ENCODE assay signal across 15 cellular contexts in the genomic region with DNA sequence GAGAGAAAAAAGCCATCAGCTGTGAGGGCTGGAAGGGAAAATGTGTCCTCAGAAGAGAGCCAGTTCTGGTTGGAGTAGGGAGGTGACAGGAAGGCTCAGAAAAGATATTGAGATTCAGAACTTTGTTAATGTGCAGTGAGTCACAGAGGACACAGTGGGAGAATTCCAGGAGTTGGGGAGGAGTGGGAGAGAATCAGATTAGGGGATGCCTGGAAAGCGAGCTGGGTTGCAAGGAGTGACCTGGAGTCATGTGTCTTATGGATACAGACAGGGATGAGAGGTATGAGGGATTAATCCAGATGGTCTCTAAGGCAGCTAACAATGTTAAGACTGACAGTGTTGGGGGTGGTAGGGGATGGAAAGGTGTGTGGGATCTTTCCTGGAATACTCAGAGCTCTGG.
A peak's percentile ranks its signal among the peaks of the same experiment; 100 is the strongest.
DNase-seq lines count a peak whose midpoint lies in the region; ATAC-seq and TF ChIP-seq lines count a peak whose summit lies in the region.
"Had no signal": no experiment of that assay in that cellular context is flagged by ENCODE, and none has a peak within 500 bp of the region (broad histone marks: within the 10 kb centered on the region; RNA-seq: fewer than 3 reads in every experiment).

No MANE protein-coding gene starts in this region.

- H3K4me1 ChIP-seq in BE2C (no peaks in the 10 kb centered on the region), DND-41 (ENCODE audit: insufficient read depth, low read length) (peaks cover 35% of the 10 kb centered on the region), gastroesophageal sphincter (no peaks in the 10 kb centered on the region)

- DNase-seq in BE2C (peak; percentile 22), DND-41 (no peak), SK-N-DZ (ENCODE audit: low spot score) (peak; percentile 22), islet precursor cell (peak; percentile 52)
- DNase-seq in stimulated activated CD4-positive, alpha-beta T cell treated with anti-CD3 and anti-CD28 coated beads, Interleukin-4, amount 100 ng/mL, for 24 hours: no peak
- DNase-seq: CD4-positive, alpha-beta T cell; CD8-positive, alpha-beta memory T cell; DMS 273 treated with DMSO at 0.1 percent for 48 hours; DMS79; GF-D8; H7; HCEC 1CT had no signal

- no peak overlapping the region for H2AFZ ChIP-seq in DND-41 (ENCODE audit: low read depth, low read length)

- no peaks in the 10 kb centered on the region for H3K79me2 ChIP-seq in DND-41 (ENCODE audit: insufficient read depth, low read length)

- ATAC-seq in DND-41 (ENCODE audit: insufficient read depth, low read depth) (no peak), GM18517 (IDR thresholded peaks at IDR 0.05; ENCODE audit: unreplicated experiment) (no peak), gastroesophageal sphincter (no peak)

- no peak overlapping the region for H3K9ac ChIP-seq in DND-41 (ENCODE audit: low read depth, low read length)
- H3K9ac ChIP-seq: BLaER1 treated with 17β-estradiol and CSF1 and Interleukin-3, amounts not matched to agents 10 nM and 100 nM had no signal

- TF ChIP-seq EP300 in gastroesophageal sphincter (IDR thresholded peaks at IDR 0.05): no peak

- peak overlapping the region; percentile 34; the same call in 1 of the 2 replicates for H3K27ac ChIP-seq in DND-41 (ENCODE audit: low read length)
- H3K27ac ChIP-seq in gastroesophageal sphincter: no peak overlapping the region
- H3K27ac ChIP-seq: BLaER1 treated with 17β-estradiol and CSF1 and Interleukin-3, amounts not matched to agents 10 nM and 100 nM had no signal

- H4K20me1 ChIP-seq in DND-41 (ENCODE audit: insufficient read depth, low read length): no peaks in the 10 kb centered on the region
- H4K20me1 ChIP-seq: BLaER1 treated with 17β-estradiol and CSF1 and Interleukin-3, amounts not matched to agents 10 nM and 100 nM had no signal

- H3K36me3 ChIP-seq in BE2C (no peaks in the 10 kb centered on the region), DND-41 (ENCODE audit: insufficient read depth, low read length) (no peaks in the 10 kb centered on the region), gastroesophageal sphincter (no peaks in the 10 kb centered on the region)
- H3K36me3 ChIP-seq: BLaER1 treated with 17β-estradiol and CSF1 and Interleukin-3, amounts not matched to agents 10 nM and 100 nM had no signal

- H3K27me3 ChIP-seq in BE2C: no peaks in the 10 kb centered on the region
- no peaks in the 10 kb centered on the region for H3K27me3 ChIP-seq in DND-41 (ENCODE audit: insufficient read depth, low read length, poor library complexity)
- H3K27me3 ChIP-seq in gastroesophageal sphincter: no peaks in the 10 kb centered on the region
- H3K27me3 ChIP-seq: BLaER1 treated with 17β-estradiol and CSF1 and Interleukin-3, amounts not matched to agents 10 nM and 100 nM had no signal

- H3K4me3 ChIP-seq in BE2C (ENCODE audit: low read depth, low read length) (no peak overlapping the region), DND-41 (ENCODE audit: low read depth in 1 of 2, low read length in 2 of 2) (no peak overlapping the region), gastroesophageal sphincter (no peak overlapping the region)
- H3K4me3 ChIP-seq: BLaER1 treated with 17β-estradiol and CSF1 and Interleukin-3, amounts not matched to agents 10 nM and 100 nM had no signal

- TF ChIP-seq CTCF in BE2C (IDR thresholded peaks at IDR 0.05; ENCODE audit: low read depth, low read length): no peak
- no peak for TF ChIP-seq CTCF in DND-41 (IDR thresholded peaks at IDR 0.05; ENCODE audit: borderline replicate concordance, extremely low read depth, low read length, poor library complexity, severe bottlenecking)
- TF ChIP-seq CTCF in gastroesophageal sphincter (IDR thresholded peaks at IDR 0.05): no peak

- WGBS in gastroesophageal sphincter (ENCODE audit: low coverage in 1 of 2), 2 donors: 82 to 89% methylated on average over 1 of the region's 1 CpG

- H3K9me3 ChIP-seq in BE2C (no peaks in the 10 kb centered on the region), DND-41 (ENCODE audit: insufficient read depth, low read length, severe bottlenecking) (no peaks in the 10 kb centered on the region), gastroesophageal sphincter (no peaks in the 10 kb centered on the region)

- no peak overlapping the region for H3K4me2 ChIP-seq in DND-41 (ENCODE audit: insufficient read depth, low read length)
- H3K4me2 ChIP-seq: BLaER1 treated with 17β-estradiol and CSF1 and Interleukin-3, amounts not matched to agents 10 nM and 100 nM had no signal

- no peak for TF ChIP-seq POLR2A in gastroesophageal sphincter (IDR thresholded peaks at IDR 0.05)

Comparison
In these comparisons a context has a peak if more than half of its experiments do, and no peak if none do; other contexts are left out.
1. DNase-seq: peak in BE2C (single experiment), SK-N-DZ (single experiment) and islet precursor cell (single experiment); none in DND-41 (single experiment) and stimulated activated CD4-positive, alpha-beta T cell treated with anti-CD3 and anti-CD28 coated beads, Interleukin-4, amount 100 ng/mL, for 24 hours (single experiment).